Comparison of ENCODE assay signal across 13 cellular contexts in genomic region chr18:49206717-49207116, GRCh38.
DNase-seq lines count a peak whose midpoint lies in the region; ATAC-seq, FAIRE-seq and TF ChIP-seq lines count a peak whose summit lies in the region.
"Had no signal": no experiment of that assay in that cellular context is flagged by ENCODE, and none has a peak within 500 bp of the region (broad histone marks: within the 10 kb centered on the region; RNA-seq: fewer than 3 reads in every experiment).

No MANE protein-coding gene starts in this region.

- H3K27ac ChIP-seq in BLaER1 treated with 17β-estradiol and CSF1 and Interleukin-3, amounts not matched to agents 10 nM and 100 nM: peak overlapping the region in 1 of 11 experiments; percentile 22; a peak in 1 of 22 replicates
- peak overlapping the region; percentile 62 for H3K27ac ChIP-seq in keratinocyte (ENCODE audit: control insufficient read depth, insufficient read depth, low read length)
- H3K27ac ChIP-seq: SK-N-MC, suprapubic skin had no signal

- no peaks in the 10 kb centered on the region for H3K79me2 ChIP-seq in keratinocyte (ENCODE audit: control insufficient read depth, insufficient read depth, low read length)

- no peak overlapping the region for H2AFZ ChIP-seq in keratinocyte (ENCODE audit: control insufficient read depth, low read length)

- TF ChIP-seq CTCF in keratinocyte (optimal IDR thresholded peaks at IDR 0.05 in 1 of 3, IDR thresholded peaks at IDR 0.05 in 1 of 3, conservative IDR thresholded peaks at IDR 0.05 in 1 of 3; ENCODE audit: extremely low read depth in 1 of 3, insufficient read depth in 2 of 3, low read length in 3 of 3): peak; percentile 7 to 56 (median 25)

- peaks cover 0 to 6% (median 5%) of the 10 kb centered on the region in 11 experiments; a peak in 18 of 22 replicates for H3K9me3 ChIP-seq in BLaER1 treated with 17β-estradiol and CSF1 and Interleukin-3, amounts not matched to agents 10 nM and 100 nM (replicated peaks in 1 of 11)
- H3K9me3 ChIP-seq in keratinocyte (ENCODE audit: control insufficient read depth, low read depth, low read length): no peaks in the 10 kb centered on the region
- H3K9me3 ChIP-seq: suprapubic skin had no signal

- no peak overlapping the region for H3K27ac Mint-ChIP-seq in activated naive CD8-positive, alpha-beta T cell treated with anti-CD3 and anti-CD28 coated beads, Interleukin-2, amount 50 U/mL, for 24 hours

- no peaks in the 10 kb centered on the region for H3K9me3 Mint-ChIP-seq in activated naive CD8-positive, alpha-beta T cell treated with anti-CD3 and anti-CD28 coated beads, Interleukin-2, amount 50 U/mL, for 24 hours
- no peaks in the 10 kb centered on the region for H3K9me3 Mint-ChIP-seq in activated T-cell treated with anti-CD3 and anti-CD28 coated beads, Interleukin-2, amount 50 U/mL, for 4 hours

- H3K36me3 ChIP-seq in BLaER1 treated with 17β-estradiol and CSF1 and Interleukin-3, amounts not matched to agents 10 nM and 100 nM: peaks cover 0 to 11% (median 4%) of the 10 kb centered on the region in 11 experiments; a peak in 9 of 22 replicates
- H3K36me3 ChIP-seq in keratinocyte (ENCODE audit: control insufficient read depth in 2 of 2, extremely low read depth in 1 of 2, insufficient read depth in 2 of 2, low read length in 2 of 2): no peaks in the 10 kb centered on the region
- H3K36me3 ChIP-seq: suprapubic skin had no signal

- no peaks in the 10 kb centered on the region for H3K27me3 ChIP-seq in BLaER1 treated with 17β-estradiol and CSF1 and Interleukin-3, amounts not matched to agents 10 nM and 100 nM
- H3K27me3 ChIP-seq in keratinocyte (ENCODE audit: control insufficient read depth, extremely low read depth, insufficient read depth, low read length): no peaks in the 10 kb centered on the region
- H3K27me3 ChIP-seq: suprapubic skin had no signal

- FAIRE-seq in keratinocyte (lab: Jason Lieb, UNC): peak; percentile 76

- no peak overlapping the region for H3K4me3 ChIP-seq in BLaER1 treated with 17β-estradiol and CSF1 and Interleukin-3, amounts not matched to agents 10 nM and 100 nM
- H3K4me3 ChIP-seq in keratinocyte (ENCODE audit: control insufficient read depth in 2 of 3, extremely low read depth in 1 of 3, insufficient read depth in 2 of 3, low read depth in 1 of 3, low read length in 3 of 3): no peak overlapping the region
- H3K4me3 ChIP-seq: SK-N-MC, suprapubic skin had no signal

- H4K20me1 ChIP-seq in BLaER1 treated with 17β-estradiol and CSF1 and Interleukin-3, amounts not matched to agents 10 nM and 100 nM: peaks cover 0 to 12% (median 0%) of the 10 kb centered on the region in 11 experiments; a peak in 1 of 22 replicates
- no peaks in the 10 kb centered on the region for H4K20me1 ChIP-seq in keratinocyte (ENCODE audit: control insufficient read depth, extremely low read depth, insufficient read depth, low read length)

- H3K4me2 ChIP-seq in BLaER1 treated with 17β-estradiol and CSF1 and Interleukin-3, amounts not matched to agents 10 nM and 100 nM: peak overlapping the region in 10 of 11 experiments; percentile 11 to 54 (median 36); a peak in 16 of 22 replicates
- H3K4me2 ChIP-seq in keratinocyte (ENCODE audit: control insufficient read depth, extremely low read depth, insufficient read depth, low read depth, low read length): peak overlapping the region; percentile 34

- in situ Hi-C loops in KBM-7 (cut with MboI; ENCODE audit: low pct_unique_long_range_greater_than_20kb, low sequenced_read_pairs): no loop called here

- peaks cover 11% of the 10 kb centered on the region for H3K4me1 Mint-ChIP-seq in activated naive CD8-positive, alpha-beta T cell treated with anti-CD3 and anti-CD28 coated beads, Interleukin-2, amount 50 U/mL, for 24 hours
- H3K4me1 Mint-ChIP-seq in activated T-cell treated with anti-CD3 and anti-CD28 coated beads, Interleukin-2, amount 50 U/mL, for 4 hours (ENCODE audit: low read depth): peaks cover 9% of the 10 kb centered on the region

- peaks cover 12 to 16% (median 15%) of the 10 kb centered on the region in 10 experiments; a peak in 18 of 20 replicates for H3K4me1 ChIP-seq in BLaER1 treated with 17β-estradiol and CSF1 and Interleukin-3, amounts not matched to agents 10 nM and 100 nM
- peaks cover 19% of the 10 kb centered on the region for H3K4me1 ChIP-seq in keratinocyte (ENCODE audit: control insufficient read depth, extremely low read depth, insufficient read depth, low read length)
- H3K4me1 ChIP-seq: suprapubic skin had no signal

- H3K9ac ChIP-seq in BLaER1 treated with 17β-estradiol and CSF1 and Interleukin-3, amounts not matched to agents 10 nM and 100 nM: no peak overlapping the region; a peak in 1 of 22 replicates
- H3K9ac ChIP-seq in keratinocyte (ENCODE audit: control insufficient read depth, extremely low read depth, insufficient read depth, low read length): no peak overlapping the region

- dilution Hi-C loops in keratinocyte (cut with MboI; ENCODE audit: extremely low pct_ligation_motif_present, low sequenced_read_pairs): no loop called here

- no peaks in the 10 kb centered on the region for H3K9me1 ChIP-seq in keratinocyte (ENCODE audit: control insufficient read depth, extremely low read depth, insufficient read depth, low read length)

- H3K4me3 Mint-ChIP-seq in activated naive CD8-positive, alpha-beta T cell treated with anti-CD3 and anti-CD28 coated beads, Interleukin-2, amount 50 U/mL, for 24 hours: no peak overlapping the region
- H3K4me3 Mint-ChIP-seq in activated T-cell treated with anti-CD3 and anti-CD28 coated beads, Interleukin-2, amount 50 U/mL, for 4 hours: no peak overlapping the region

- H3K36me3 Mint-ChIP-seq in activated naive CD8-positive, alpha-beta T cell treated with anti-CD3 and anti-CD28 coated beads, Interleukin-2, amount 50 U/mL, for 24 hours (ENCODE audit: low read depth): peaks cover 8% of the 10 kb centered on the region
- peaks cover 20% of the 10 kb centered on the region for H3K36me3 Mint-ChIP-seq in activated T-cell treated with anti-CD3 and anti-CD28 coated beads, Interleukin-2, amount 50 U/mL, for 4 hours (ENCODE audit: insufficient read depth)

- no peaks in the 10 kb centered on the region for H3K27me3 Mint-ChIP-seq in activated naive CD8-positive, alpha-beta T cell treated with anti-CD3 and anti-CD28 coated beads, Interleukin-2, amount 50 U/mL, for 24 hours
- no peaks in the 10 kb centered on the region for H3K27me3 Mint-ChIP-seq in activated T-cell treated with anti-CD3 and anti-CD28 coated beads, Interleukin-2, amount 50 U/mL, for 4 hours (ENCODE audit: low read depth)

- ATAC-seq in activated naive CD8-positive, alpha-beta T cell treated with anti-CD3 and anti-CD28 coated beads, Interleukin-2, amount 50 U/mL, for 24 hours: peak; percentile 24
- no peak for ATAC-seq in activated T-cell treated with anti-CD3 and anti-CD28 coated beads, Interleukin-2, amount 50 U/mL, for 4 hours

- DNase-seq in KBM-7: peak; percentile 44
- DNase-seq in activated naive CD8-positive, alpha-beta T cell treated with anti-CD3 and anti-CD28 coated beads, Interleukin-2, amount 50 U/mL, for 24 hours: no peak
- no peak for DNase-seq in keratinocyte (ENCODE audit: low read depth, low spot score)
- DNase-seq in NCI-H345 (lab: John Stamatoyannopoulos, UW): no peak
- no peak for DNase-seq in cerebellar nuclear complex (lab: John Stamatoyannopoulos, UW)
- DNase-seq in activated T-cell treated with anti-CD3 and anti-CD28 coated beads, Interleukin-2, amount 50 U/mL, for 4 hours: no peak
- DNase-seq in NCI-H2029 (lab: John Stamatoyannopoulos, UW): no peak
- DNase-seq: activated CD4-positive, alpha-beta T cell treated with anti-CD3 and anti-CD28 coated beads, Interleukin-2, amount 50 U/mL, for 4 hours; NCI-H446; stimulated activated CD4-positive, alpha-beta T cell treated with anti-CD3 and anti-CD28 coated beads, Interleukin-4, amount 100 ng/mL, for 24 hours had no signal
